In the genomic region with DNA sequence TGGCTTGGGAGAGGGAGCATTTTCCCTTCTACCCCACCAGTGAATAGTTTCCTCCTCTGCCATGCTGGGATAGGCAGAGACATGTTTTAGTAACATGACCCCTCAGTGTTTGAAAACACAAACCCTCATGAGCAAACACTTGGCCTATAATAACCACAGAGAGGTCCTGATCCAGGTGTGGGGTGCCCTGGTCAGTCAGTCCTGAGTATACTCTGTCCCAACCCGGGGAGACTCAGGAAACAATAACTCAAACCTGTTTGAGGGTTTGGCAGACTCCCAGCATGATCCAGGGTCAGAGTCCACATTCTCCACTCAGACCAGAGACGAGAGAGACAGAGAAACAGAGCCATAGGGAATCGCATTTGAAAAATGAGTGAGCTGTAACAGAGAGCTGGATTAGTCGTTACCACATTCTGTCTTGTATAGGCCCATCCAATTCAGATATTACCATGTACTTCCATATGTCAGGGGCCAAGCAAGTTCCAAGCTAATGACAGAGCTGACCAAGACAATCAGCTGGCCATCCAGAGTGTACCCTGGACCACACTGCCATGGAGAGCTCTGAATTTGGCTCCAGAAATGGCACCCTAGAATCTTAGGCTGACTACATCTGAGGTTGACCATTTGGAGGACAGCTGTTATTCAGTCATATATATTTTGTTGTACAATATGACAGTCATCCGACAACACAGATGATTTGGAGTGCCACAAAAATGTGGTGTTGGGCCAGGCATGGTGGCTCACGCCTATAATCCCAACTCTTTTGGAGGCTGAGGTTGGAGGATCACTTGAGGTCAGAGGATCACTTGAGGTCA, we compare ENCODE assay signal across 14 cellular contexts. TPM values are rescaled to one million over a fixed set of nuclear protein-coding genes. Genes with fewer than 3 reads are reported as not detected.
A peak's percentile ranks its signal among the peaks of the same experiment; 100 is the strongest.
DNase-seq lines count a peak whose midpoint lies in the region; ATAC-seq, FAIRE-seq and TF ChIP-seq lines count a peak whose summit lies in the region.
"Had no signal": no experiment of that assay in that cellular context is flagged by ENCODE, and none has a peak within 500 bp of the region (broad histone marks: within the 10 kb centered on the region; RNA-seq: fewer than 3 reads in every experiment).

No MANE protein-coding gene starts in this region.

- peaks cover 22% of the 10 kb centered on the region for H3K4me1 ChIP-seq in RWPE2 (ENCODE audit: insufficient read depth, poor library complexity, severe bottlenecking)
- peaks cover 4 to 14% (median 9%) of the 10 kb centered on the region in 4 donors for H3K4me1 ChIP-seq in upper lobe of left lung

- H3K27me3 Mint-ChIP-seq in T-helper 2 cell treated with Interferon-gamma antibody and Interleukin-4, amounts not matched to agents 5 μg/mL and 100 μg/mL, for 36 hours (ENCODE audit: low read depth): peaks cover 14% of the 10 kb centered on the region

- H3K27ac ChIP-seq in RWPE2 (ENCODE audit: poor library complexity, severe bottlenecking) (peak overlapping the region; percentile 61), upper lobe of left lung (no peak overlapping the region)

- ATAC-seq in RWPE2 (ENCODE audit: low read depth) (peak; percentile 44), upper lobe of left lung (ENCODE audit: low FRiP score in 2 of 2) (no peak), left ventricle myocardium superior (no peak)
- ATAC-seq in stimulated activated effector memory CD8-positive, alpha-beta T cell treated with anti-CD3 and anti-CD28 coated beads, Interleukin-12 subunit alpha, Interleukin-12 subunit beta, amount 100 ng/mL, for 72 hours: no peak

- H3K4me3 Mint-ChIP-seq in T-helper 2 cell treated with Interferon-gamma antibody and Interleukin-4, amounts not matched to agents 5 μg/mL and 100 μg/mL, for 36 hours: no peak overlapping the region
- H3K4me3 Mint-ChIP-seq in stimulated activated effector memory CD8-positive, alpha-beta T cell treated with anti-CD3 and anti-CD28 coated beads, Interleukin-12 subunit alpha, Interleukin-12 subunit beta, amount 100 ng/mL, for 72 hours: no peak overlapping the region
- H3K4me3 Mint-ChIP-seq: central memory CD8-positive, alpha-beta T cell had no signal

- peaks cover 9% of the 10 kb centered on the region for H3K4me1 Mint-ChIP-seq in T-helper 2 cell treated with Interferon-gamma antibody and Interleukin-4, amounts not matched to agents 5 μg/mL and 100 μg/mL, for 36 hours (ENCODE audit: low read depth)
- H3K4me1 Mint-ChIP-seq in stimulated activated effector memory CD8-positive, alpha-beta T cell treated with anti-CD3 and anti-CD28 coated beads, Interleukin-12 subunit alpha, Interleukin-12 subunit beta, amount 100 ng/mL, for 72 hours: peaks cover 14% of the 10 kb centered on the region

- DNase-seq in HPDE6-E6E7 (ENCODE audit: extremely low spot score) (peak; percentile 78), RWPE2 (ENCODE audit: low spot score) (no peak), renal cortical epithelial cell (ENCODE audit: low read depth) (peak; percentile 93), upper lobe of left lung (no peak), left ventricle myocardium superior (no peak)
- DNase-seq in T-helper 2 cell treated with Interferon-gamma antibody and Interleukin-4, amounts not matched to agents 5 μg/mL and 100 μg/mL, for 36 hours (ENCODE audit: low spot score): no peak
- DNase-seq in stimulated activated effector memory CD8-positive, alpha-beta T cell treated with anti-CD3 and anti-CD28 coated beads, Interleukin-12 subunit alpha, Interleukin-12 subunit beta, amount 100 ng/mL, for 72 hours (ENCODE audit: low spot score in 2 of 2): no peak
- DNase-seq: activated effector memory CD4-positive, alpha-beta T cell treated with anti-CD3 and anti-CD28 coated beads, Interleukin-2, amount 50 U/mL, for 16 hours; islet precursor cell; stimulated activated CD4-positive, alpha-beta T cell treated with anti-CD3 and anti-CD28 coated beads, Interleukin-4, amount 100 ng/mL, for 24 hours; T-helper 1 cell had no signal

- H3K9me3 Mint-ChIP-seq in T-helper 2 cell treated with Interferon-gamma antibody and Interleukin-4, amounts not matched to agents 5 μg/mL and 100 μg/mL, for 36 hours: no peaks in the 10 kb centered on the region
- no peaks in the 10 kb centered on the region for H3K9me3 Mint-ChIP-seq in stimulated activated effector memory CD8-positive, alpha-beta T cell treated with anti-CD3 and anti-CD28 coated beads, Interleukin-12 subunit alpha, Interleukin-12 subunit beta, amount 100 ng/mL, for 72 hours
- H3K9me3 Mint-ChIP-seq: central memory CD8-positive, alpha-beta T cell had no signal

- peak; percentile 56 for FAIRE-seq in islet of Langerhans (lab: Jason Lieb, UNC)
- FAIRE-seq: GM12891 had no signal

- H3K4me3 ChIP-seq in RWPE2 (ENCODE audit: severe bottlenecking) (no peak overlapping the region), upper lobe of left lung (no peak overlapping the region)

- intact Hi-C loops in left ventricle myocardium superior (cut with micrococcal nuclease): no loop called here

- H3K27me3 ChIP-seq in RWPE2 (ENCODE audit: insufficient read depth, poor library complexity, severe bottlenecking) (no peaks in the 10 kb centered on the region), upper lobe of left lung (no peaks in the 10 kb centered on the region)

- TF ChIP-seq CTCF in RWPE2 (IDR thresholded peaks at IDR 0.05; ENCODE audit: poor library complexity, severe bottlenecking) (no peak), upper lobe of left lung (IDR thresholded peaks at IDR 0.05) (no peak)

- H3K9me3 ChIP-seq in RWPE2 (ENCODE audit: severe bottlenecking) (no peaks in the 10 kb centered on the region), upper lobe of left lung (no peaks in the 10 kb centered on the region)

- H3K36me3 ChIP-seq in RWPE2 (ENCODE audit: low read depth): no peaks in the 10 kb centered on the region
- no peaks in the 10 kb centered on the region for H3K36me3 ChIP-seq in upper lobe of left lung

- no peak for TF ChIP-seq POLR2A in upper lobe of left lung (IDR thresholded peaks at IDR 0.05)

- H3K36me3 Mint-ChIP-seq in T-helper 2 cell treated with Interferon-gamma antibody and Interleukin-4, amounts not matched to agents 5 μg/mL and 100 μg/mL, for 36 hours (ENCODE audit: low read depth): no peaks in the 10 kb centered on the region
- H3K36me3 Mint-ChIP-seq in stimulated activated effector memory CD8-positive, alpha-beta T cell treated with anti-CD3 and anti-CD28 coated beads, Interleukin-12 subunit alpha, Interleukin-12 subunit beta, amount 100 ng/mL, for 72 hours: peaks cover 2% of the 10 kb centered on the region

- 69% methylated on average over 6 of the region's 6 CpGs for WGBS in upper lobe of left lung, 2 donors

- TF ChIP-seq EP300 in upper lobe of left lung (IDR thresholded peaks at IDR 0.05): no peak

- no peak overlapping the region for H3K27ac Mint-ChIP-seq in T-helper 2 cell treated with Interferon-gamma antibody and Interleukin-4, amounts not matched to agents 5 μg/mL and 100 μg/mL, for 36 hours
- H3K27ac Mint-ChIP-seq in stimulated activated effector memory CD8-positive, alpha-beta T cell treated with anti-CD3 and anti-CD28 coated beads, Interleukin-12 subunit alpha, Interleukin-12 subunit beta, amount 100 ng/mL, for 72 hours: no peak overlapping the region

RNA-seq across cellular contexts. Expression of a gene that starts 4.2 kb away (rescaled TPM):
- total RNA-seq in renal cortical epithelial cell (6.8 and 6.9 TPM in 2 replicates), upper lobe of left lung (under 1 TPM in 2 of 6 donors, not detected in 4; 0.14 to 0.24 TPM), left ventricle myocardium superior (0.64 TPM)

RNA-seq across cellular contexts. Expression of a gene that starts 4.5 kb away (rescaled TPM):
- total RNA-seq in renal cortical epithelial cell (0.25 and 9.9 TPM in 2 replicates), upper lobe of left lung (1 to 10 TPM in 2 of 6 donors, under 1 TPM in 3, not detected in 1; 0.30 to 1.1 (median 0.37) TPM), left ventricle myocardium superior (0.45 TPM)

RNA-seq across cellular contexts. Expression of a gene that starts 11.4 kb away (rescaled TPM):
- total RNA-seq in renal cortical epithelial cell (11.9 and 24.8 TPM in 2 replicates), upper lobe of left lung (10 to 100 TPM; 17.8 to 49.4 (median 35.1) TPM), left ventricle myocardium superior (45.6 TPM)

RNA-seq across cellular contexts. Expression of a gene that starts 11.7 kb away (rescaled TPM):
- 5,792 and 14,792 TPM in 2 replicates for total RNA-seq in renal cortical epithelial cell
- over 10,000 TPM in 2 of 6 donors, 1,000 to 10,000 TPM in 3, 100 to 1,000 TPM in 1; 886 to 22,003 (median 3,451) TPM for total RNA-seq in upper lobe of left lung
- 16,495 TPM for total RNA-seq in left ventricle myocardium superior

RNA-seq across cellular contexts. Expression of a gene that starts 18.8 kb away (rescaled TPM):
- total RNA-seq in renal cortical epithelial cell: not detected in 2 replicates
- 1 to 10 TPM in 5 of 6 donors, not detected in 1; 1.1 to 3.1 (median 1.8) TPM for total RNA-seq in upper lobe of left lung
- 0.32 TPM for total RNA-seq in left ventricle myocardium superior

Comparison
In these comparisons a context has a peak if more than half of its experiments do, and no peak if none do; other contexts are left out.
1. DNase-seq: peak in HPDE6-E6E7 (single experiment) and renal cortical epithelial cell (single experiment); none in RWPE2 (single experiment), upper lobe of left lung (0 of 2), T-helper 2 cell treated with Interferon-gamma antibody and Interleukin-4, amounts not matched to agents 5 μg/mL and 100 μg/mL, for 36 hours (single experiment), stimulated activated effector memory CD8-positive, alpha-beta T cell treated with anti-CD3 and anti-CD28 coated beads, Interleukin-12 subunit alpha, Interleukin-12 subunit beta, amount 100 ng/mL, for 72 hours (0 of 2) and left ventricle myocardium superior (single experiment).